Comparison of ENCODE assay signal across 20 cellular contexts in the genomic region with DNA sequence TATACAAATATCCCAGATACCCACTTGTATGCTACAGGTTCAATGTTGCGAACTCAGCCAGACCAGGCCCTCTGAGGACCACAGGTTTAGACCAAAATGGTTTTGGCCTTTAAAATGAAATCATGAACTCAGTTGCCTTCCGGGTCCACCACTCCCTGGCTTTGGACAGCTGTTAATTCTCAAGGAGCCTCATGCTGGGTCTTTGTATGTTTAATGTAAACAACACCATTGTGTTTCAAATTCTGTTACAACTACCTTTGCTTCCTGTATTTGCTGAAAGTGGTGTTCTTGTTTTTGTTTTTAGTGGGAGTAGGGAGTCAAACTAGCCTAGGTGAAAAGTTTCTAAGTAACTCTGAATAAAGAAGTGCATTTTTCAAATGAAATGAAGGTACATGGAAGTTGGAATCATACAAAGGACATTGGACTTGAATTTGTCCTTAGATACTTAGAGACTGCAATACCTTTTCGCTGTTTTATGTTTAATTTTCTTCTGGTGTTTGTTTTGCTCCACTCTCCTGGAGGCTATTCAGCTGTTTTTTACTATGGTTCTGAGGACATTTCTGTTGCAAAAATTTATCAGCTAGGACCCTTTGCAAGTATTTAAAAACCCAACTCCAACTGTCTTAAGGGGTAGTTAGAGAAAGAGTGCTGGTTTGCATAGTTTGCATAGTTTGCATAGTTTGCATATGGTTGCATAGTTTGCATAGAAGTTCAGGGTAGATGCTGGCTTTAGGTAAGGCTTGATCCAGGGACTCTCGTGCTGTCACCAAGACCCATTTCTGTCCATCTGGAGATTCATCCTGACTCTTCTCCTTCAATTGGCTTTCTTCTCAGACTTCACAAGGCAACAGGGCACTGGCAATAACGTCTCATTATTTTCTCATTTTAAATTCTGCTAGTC.
DNase-seq lines count a peak whose midpoint lies in the region; ATAC-seq, FAIRE-seq and TF ChIP-seq lines count a peak whose summit lies in the region.
"Had no signal": no experiment of that assay in that cellular context is flagged by ENCODE, and none has a peak within 500 bp of the region (broad histone marks: within the 10 kb centered on the region; RNA-seq: fewer than 3 reads in every experiment).

No MANE protein-coding gene starts in this region.

- H3K79me1 ChIP-seq in H1 (ENCODE audit: low read depth, low read length) = no peaks in the 10 kb centered on the region

- no peak overlapping the region for H3K23ac ChIP-seq in H1 (ENCODE audit: insufficient read length)

- H3K36me3 Mint-ChIP-seq in neural progenitor cell (no peaks in the 10 kb centered on the region), nephron progenitor cell (ENCODE audit: low read depth) (no peaks in the 10 kb centered on the region)
- H3K36me3 Mint-ChIP-seq: immature natural killer cell; stimulated activated naive B cell treated with anti-CD40 and anti-IgM and Interleukin-4, amounts not matched to agents 10 μg/mL and 1 μg/mL and 100 μg/mL, for 72 hours had no signal

- peak overlapping the region; percentile 62 to 85 for H3K4me2 ChIP-seq in H1 (ENCODE audit: insufficient read depth in 1 of 2, low read depth in 2 of 2, low read length in 2 of 2)
- no peak overlapping the region for H3K4me2 ChIP-seq in neural progenitor cell

- peaks cover 3% of the 10 kb centered on the region for H3K27me3 Mint-ChIP-seq in neural progenitor cell (ENCODE audit: insufficient read depth, low read depth)
- H3K27me3 Mint-ChIP-seq in nephron progenitor cell (ENCODE audit: low read depth, poor library complexity) = no peaks in the 10 kb centered on the region
- H3K27me3 Mint-ChIP-seq: activated CD4-positive, alpha-beta T cell treated with anti-CD3 and anti-CD28 coated beads, Interleukin-2, amount 10 ng/mL, durations not matched to agents 24 days and 14 days; activated naive CD8-positive, alpha-beta T cell had no signal

- no peaks in the 10 kb centered on the region for H3K79me2 ChIP-seq in H1 (ENCODE audit: control insufficient read depth in 1 of 2, insufficient read depth in 2 of 2, low read length in 2 of 2)
- no peaks in the 10 kb centered on the region for H3K79me2 ChIP-seq in neural progenitor cell (ENCODE audit: low read depth)

- H3K56ac ChIP-seq in H1 (replicated peaks; ENCODE audit: insufficient read length, low read depth, low read length) = no peak overlapping the region

- H3K4me1 ChIP-seq in H1 (replicated peaks in 1 of 4; ENCODE audit: control insufficient read depth in 3 of 4, insufficient read depth in 4 of 4, low read length in 3 of 4) (peaks cover 3 to 15% (median 11%) of the 10 kb centered on the region in 4 experiments; a peak in 6 of 7 replicates), neural progenitor cell (peaks cover 6% of the 10 kb centered on the region), tibial artery (peaks cover 0 to 11% (median 3%) of the 10 kb centered on the region in 4 donors)

- peak overlapping the region; percentile 38 for H2BK120ac ChIP-seq in H1 (replicated peaks; ENCODE audit: low read depth, low read length)

- peak overlapping the region; percentile 63 for H3K18ac ChIP-seq in H1 (ENCODE audit: extremely low read depth, low read length)

- CTCF ChIA-PET in H1 (lab: Charles Lee; ENCODE audit: partially characterized antibody) = interaction anchor here (0.6 kb wide), 1 partner anchor 285 kb away, joined by 4 read pairs; no protein-coding TSS in a partner anchor

- H2AFZ ChIP-seq in H1 (ENCODE audit: low read length) (no peak overlapping the region), neural progenitor cell (replicated peaks) (no peak overlapping the region)

- no peaks in the 10 kb centered on the region for H3K23me2 ChIP-seq in H1 (ENCODE audit: low read depth, low read length)

- H4K8ac ChIP-seq in H1 (ENCODE audit: extremely low read depth, insufficient read depth, low read length) = no peak overlapping the region

- H3K36me3 ChIP-seq in H1 (ENCODE audit: control insufficient read depth in 2 of 4, insufficient read depth in 4 of 4, low read length in 3 of 4) (no peaks in the 10 kb centered on the region), neural progenitor cell (no peaks in the 10 kb centered on the region), tibial artery (no peaks in the 10 kb centered on the region)

- TF ChIP-seq RAD21 in H1 (IDR thresholded peaks at IDR 0.05 in 1 of 2, conservative IDR thresholded peaks at IDR 0.05 in 1 of 2; ENCODE audit: low read depth in 2 of 2, low read length in 2 of 2) = no peak

- H3K4me1 Mint-ChIP-seq in neural progenitor cell = peaks cover 9% of the 10 kb centered on the region
- H3K4me1 Mint-ChIP-seq in nephron progenitor cell = peaks cover 18% of the 10 kb centered on the region
- H3K4me1 Mint-ChIP-seq: immature natural killer cell had no signal

- intact Hi-C loops in tibial artery (cut with DNase I; ENCODE audit: low total_unique reads) = no loop called here

- H4K20me1 ChIP-seq in H1 (replicated peaks in 1 of 2; ENCODE audit: control insufficient read depth in 1 of 2, insufficient read depth in 2 of 2, low read length in 2 of 2) = no peaks in the 10 kb centered on the region
- no peaks in the 10 kb centered on the region for H4K20me1 ChIP-seq in neural progenitor cell (ENCODE audit: low read depth)

- WGBS in H1 (ENCODE audit: extremely low coverage in 1 of 2, insufficient coverage in 1 of 2, insufficient read length in 1 of 2, insufficient replicate concordance in 2 of 2, low coverage in 1 of 2, low lambda C conversion rate in 2 of 2, missing lambda C conversion rate in 1 of 2), 2 experiments = 18% methylated on average over 4 of the region's 5 CpGs; no CpG with 5 or more reads in 1 of the 2 experiments

- H3F3A ChIP-seq in neural progenitor cell (ENCODE audit: low read depth) = no peaks in the 10 kb centered on the region

- peak overlapping the region; percentile 71 for H3K4ac ChIP-seq in H1 (replicated peaks; ENCODE audit: insufficient read length, low read depth, low read length)

- peak overlapping the region; percentile 97 for H4K91ac ChIP-seq in H1 (replicated peaks; ENCODE audit: insufficient read length, low read length)

- peak overlapping the region; percentile 82; the same call in 1 of the 2 replicates for H2BK20ac ChIP-seq in H1 (ENCODE audit: low read length)

- no peaks in the 10 kb centered on the region for H3K27me3 ChIP-seq in H1 (replicated peaks in 1 of 4; ENCODE audit: control insufficient read depth in 3 of 4, extremely low read depth in 1 of 4, insufficient read depth in 3 of 4, low read length in 3 of 4)
- H3K27me3 ChIP-seq in neural progenitor cell = no peaks in the 10 kb centered on the region
- no peaks in the 10 kb centered on the region for H3K27me3 ChIP-seq in tibial artery

- H3K9ac ChIP-seq in H1 (replicated peaks in 1 of 4; ENCODE audit: extremely low read depth in 1 of 4, low read depth in 3 of 4, low read length in 3 of 4) = peak overlapping the region in 2 of 4 experiments; percentile 27 to 37; a peak in 4 of 7 replicates
- H3K9ac ChIP-seq in neural progenitor cell = no peak overlapping the region

- H2BK15ac ChIP-seq in H1 (ENCODE audit: low read length) = no peak overlapping the region

- no peak overlapping the region; the same call in 1 of the 2 replicates for H2AK5ac ChIP-seq in H1 (ENCODE audit: low read depth, low read length)

- DNase-seq in EL (peak; percentile 31), NCI-H146 (lab: John Stamatoyannopoulos, UW) (peak; percentile 79), H1 (ENCODE audit: low read depth in 1 of 2, low spot score in 2 of 2) (no peak), neural progenitor cell (ENCODE audit: low spot score) (peak; percentile 43), tibial artery (no peak), nephron progenitor cell (no peak), NCI-H1105 (lab: John Stamatoyannopoulos, UW) (no peak)
- DNase-seq: activated CD4-positive, alpha-beta T cell treated with anti-CD3 and anti-CD28 coated beads, Interleukin-2, amount 10 ng/mL, durations not matched to agents 24 days and 14 days; AML-193; effector CD8-positive, alpha-beta T cell; HCEC 1CT; immature natural killer cell; Karpas-422; mesenchymal stem cell; NCI-H187 treated with DMSO at 0.1 percent for 48 hours; stimulated activated naive B cell treated with anti-CD40 and anti-IgM and Interleukin-4, amounts not matched to agents 10 μg/mL and 1 μg/mL and 100 μg/mL, for 72 hours had no signal

- H2BK12ac ChIP-seq in H1 (ENCODE audit: low read depth, low read length) = peak overlapping the region; percentile 82; the same call in 1 of the 2 replicates

- peak overlapping the region; percentile 76 for H4K5ac ChIP-seq in H1 (ENCODE audit: insufficient read length, low read depth, low read length)

- TF ChIP-seq CTCF in H1 (IDR thresholded peaks at IDR 0.05; ENCODE audit: control extremely low read depth in 1 of 3, insufficient read depth in 1 of 3, low read depth in 1 of 3, low read length in 3 of 3) (no peak), neural progenitor cell (IDR thresholded peaks at IDR 0.05) (no peak), tibial artery (IDR thresholded peaks at IDR 0.05) (no peak), nephron progenitor cell (IDR thresholded peaks at IDR 0.05) (no peak)

- no peak for TF ChIP-seq POLR2A in H1 (IDR thresholded peaks at IDR 0.05; ENCODE audit: control extremely low read depth in 1 of 2, low read depth in 2 of 2, low read length in 2 of 2)

- peak in 1 of 2 experiments; percentile 84; a peak in 1 of 3 replicates for TF ChIP-seq EP300 in H1 (IDR thresholded peaks at IDR 0.05; ENCODE audit: borderline replicate concordance in 1 of 2, low read depth in 2 of 2, low read length in 2 of 2)

- H3K14ac ChIP-seq in H1 (ENCODE audit: insufficient read length) = no peak overlapping the region

- FAIRE-seq in H1 (lab: Jason Lieb, UNC) = peak; percentile 99
- FAIRE-seq: urothelium cell line had no signal

- H3K27ac Mint-ChIP-seq in neural progenitor cell (no peak overlapping the region), nephron progenitor cell (no peak overlapping the region)
- H3K27ac Mint-ChIP-seq: activated CD4-positive, alpha-beta T cell treated with anti-CD3 and anti-CD28 coated beads, Interleukin-2, amount 10 ng/mL, durations not matched to agents 24 days and 14 days; activated naive CD8-positive, alpha-beta T cell; immature natural killer cell; stimulated activated naive B cell treated with anti-CD40 and anti-IgM and Interleukin-4, amounts not matched to agents 10 μg/mL and 1 μg/mL and 100 μg/mL, for 72 hours had no signal

- POLR2A ChIA-PET in H1 (lab: Charles Lee; ENCODE audit: partially characterized antibody) = interaction anchor here (1.2 to 4.9 kb wide), 4 partner anchors 9 to 195 kb away, joined by 3 to 64 read pairs (median 8); partner anchors contain the start of gene MID1IP1

- H3K27ac ChIP-seq in H1 (ENCODE audit: low read depth, low read length) = peak overlapping the region; percentile 85
- H3K27ac ChIP-seq in neural progenitor cell = no peak overlapping the region
- H3K27ac ChIP-seq in tibial artery = no peak overlapping the region
- H3K27ac ChIP-seq: SK-N-MC had no signal

- H3K9me3 Mint-ChIP-seq in neural progenitor cell = no peaks in the 10 kb centered on the region
- peaks cover 17% of the 10 kb centered on the region for H3K9me3 Mint-ChIP-seq in nephron progenitor cell
- H3K9me3 Mint-ChIP-seq: activated CD4-positive, alpha-beta T cell treated with anti-CD3 and anti-CD28 coated beads, Interleukin-2, amount 10 ng/mL, durations not matched to agents 24 days and 14 days; immature natural killer cell had no signal

- peak overlapping the region; percentile 3 to 50 (median 10); a peak in 4 of 8 replicates for H3K4me3 ChIP-seq in H1 (ENCODE audit: extremely low read depth in 1 of 4, insufficient read depth in 2 of 4, low read depth in 3 of 4, low read length in 4 of 4)
- no peak overlapping the region for H3K4me3 ChIP-seq in neural progenitor cell
- H3K4me3 ChIP-seq in tibial artery = no peak overlapping the region
- H3K4me3 ChIP-seq: SK-N-MC had no signal

- H3K4me3 Mint-ChIP-seq in neural progenitor cell (no peak overlapping the region), nephron progenitor cell (no peak overlapping the region)
- H3K4me3 Mint-ChIP-seq: activated CD4-positive, alpha-beta T cell treated with anti-CD3 and anti-CD28 coated beads, Interleukin-2, amount 10 ng/mL, durations not matched to agents 24 days and 14 days; activated naive CD8-positive, alpha-beta T cell; immature natural killer cell; stimulated activated naive B cell treated with anti-CD40 and anti-IgM and Interleukin-4, amounts not matched to agents 10 μg/mL and 1 μg/mL and 100 μg/mL, for 72 hours had no signal

- no peak for ATAC-seq in HG03521 (IDR thresholded peaks at IDR 0.05; ENCODE audit: unreplicated experiment)
- ATAC-seq: stimulated activated naive B cell treated with anti-CD40 and anti-IgM and Interleukin-4, amounts not matched to agents 10 μg/mL and 1 μg/mL and 100 μg/mL, for 72 hours had no signal

- peak overlapping the region; percentile 94 for H2BK5ac ChIP-seq in H1 (ENCODE audit: low read depth, low read length)

- H3K9me3 ChIP-seq in H1 (ENCODE audit: insufficient read depth in 2 of 2, low read depth in 1 of 2, low read length in 1 of 2) (no peaks in the 10 kb centered on the region), neural progenitor cell (ENCODE audit: low read depth) (no peaks in the 10 kb centered on the region), tibial artery (no peaks in the 10 kb centered on the region)

Comparison
In these comparisons a context has a peak if more than half of its experiments do, and no peak if none do; other contexts are left out.
1. DNase-seq: peak in EL (single experiment), NCI-H146 (single experiment) and neural progenitor cell (single experiment); none in H1 (0 of 2), tibial artery (0 of 2), nephron progenitor cell (single experiment) and NCI-H1105 (single experiment).
2. H3K4me3 ChIP-seq: peak in H1 (4 of 4); none in neural progenitor cell (single experiment) and tibial artery (0 of 2).